In the genomic region with DNA sequence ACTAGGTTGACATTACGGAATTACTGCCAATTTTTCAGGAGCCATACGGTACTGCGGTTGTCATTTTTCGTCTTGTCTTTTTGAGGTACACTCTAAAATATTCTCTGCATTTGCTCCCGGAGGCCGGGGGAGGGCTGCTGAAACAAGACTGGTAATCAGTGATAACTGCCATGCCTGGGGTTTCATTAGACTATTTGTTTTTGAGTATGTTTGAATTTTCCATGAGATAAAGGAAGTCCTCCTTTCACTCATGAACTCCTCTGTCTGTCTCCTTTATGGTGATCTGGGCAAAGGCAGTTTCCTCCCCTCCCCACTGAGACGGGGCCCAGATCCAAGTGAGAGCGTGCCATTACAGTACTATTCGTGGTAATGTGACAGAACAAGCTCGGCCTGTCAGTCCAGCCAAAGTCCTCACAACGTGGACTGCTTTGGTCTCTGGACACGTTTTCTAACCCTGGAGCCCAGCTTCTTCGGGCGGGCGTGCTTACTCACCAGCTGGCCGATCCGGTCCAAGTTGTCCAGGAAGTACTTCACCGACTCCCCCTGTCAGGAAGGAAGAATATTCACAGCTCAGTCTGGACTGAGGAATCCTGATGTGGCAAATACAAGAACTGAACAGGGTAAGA, we compare ENCODE assay signal across 9 cellular contexts.
A peak's percentile ranks its signal among the peaks of the same experiment; 100 is the strongest.
DNase-seq lines count a peak whose midpoint lies in the region; ATAC-seq and TF ChIP-seq lines count a peak whose summit lies in the region.
"Had no signal": no experiment of that assay in that cellular context is flagged by ENCODE, and none has a peak within 500 bp of the region (broad histone marks: within the 10 kb centered on the region; RNA-seq: fewer than 3 reads in every experiment).

No MANE protein-coding gene starts in this region.

- CTCF ChIA-PET in HEK293T (lab: Yijun Ruan, JAX) = no interaction called here

- POLR2A ChIA-PET in HEK293T (lab: Yijun Ruan, JAX) = no interaction called here

- H3K9ac ChIP-seq in stomach smooth muscle (ENCODE audit: low read length in 2 of 2) = no peak overlapping the region

- in situ Hi-C loops in astrocyte of the cerebellum (cut with HindIII; ENCODE audit: low sequenced_read_pairs) = no loop called here

- H3K4me3 ChIP-seq in HL-60 (replicated peaks; ENCODE audit: insufficient read depth, low read length) (no peak overlapping the region), astrocyte of the cerebellum (ENCODE audit: low read depth, low read length) (no peak overlapping the region), stomach smooth muscle (ENCODE audit: low read length in 2 of 2) (no peak overlapping the region)

- ATAC-seq in HG02981 (IDR thresholded peaks at IDR 0.05; ENCODE audit: unreplicated experiment) = no peak

- TF ChIP-seq CTCF in HL-60 (IDR thresholded peaks at IDR 0.05; ENCODE audit: insufficient read depth, low read length) = no peak
- peak; percentile 4 for TF ChIP-seq CTCF in astrocyte of the cerebellum (IDR thresholded peaks at IDR 0.05; ENCODE audit: low read depth, low read length, missing control alignments)

- no peaks in the 10 kb centered on the region for H3K27me3 ChIP-seq in HL-60 (ENCODE audit: insufficient read depth, poor library complexity, severe bottlenecking)
- H3K27me3 ChIP-seq in stomach smooth muscle (ENCODE audit: control insufficient read depth in 1 of 2, insufficient read depth in 2 of 2, low read length in 2 of 2) = no peaks in the 10 kb centered on the region

- H3K4me1 ChIP-seq in stomach smooth muscle (ENCODE audit: control insufficient read depth, insufficient read depth, low read length) = peaks cover 37% of the 10 kb centered on the region

- peak overlapping the region; percentile 93 for H3K27ac ChIP-seq in HL-60 (replicated peaks)
- H3K27ac ChIP-seq in stomach smooth muscle (ENCODE audit: low read length) = peak overlapping the region; percentile 60

- peaks cover 3 to 5% of the 10 kb centered on the region in 2 donors for H3K36me3 ChIP-seq in stomach smooth muscle (ENCODE audit: control insufficient read depth in 2 of 2, insufficient read depth in 2 of 2, low read length in 2 of 2)

- DNase-seq in HL-60 (ENCODE audit: low read depth in 1 of 2, low spot score in 1 of 2) = no peak
- peak; percentile 28 for DNase-seq in astrocyte of the cerebellum (ENCODE audit: low read depth)
- DNase-seq in islet precursor cell = peak; percentile 94
- DNase-seq in HEK293T (ENCODE audit: extremely low spot score) = no peak
- DNase-seq in cortex of kidney (lab: John Stamatoyannopoulos, UW) = no peak
- no peak for DNase-seq in T-helper 1 cell
- DNase-seq: NCI-H526 treated with DMSO at 0.1 percent for 48 hours had no signal

- no peaks in the 10 kb centered on the region for H3K9me3 ChIP-seq in stomach smooth muscle (ENCODE audit: control insufficient read depth in 2 of 2, low read length in 2 of 2)

TF ChIP-seq in HEK293T, 16 proteins besides CTCF, POLR2A, EP300 and RAD21:
- no peak for TF ChIP-seq TARDBP (IDR thresholded peaks at IDR 0.05)
- no peak for TF ChIP-seq SUZ12 (IDR thresholded peaks at IDR 0.05)
- TF ChIP-seq CTBP1 (IDR thresholded peaks at IDR 0.05; ENCODE audit: borderline replicate concordance) = no peak
- no peak for TF ChIP-seq FOXM1 (IDR thresholded peaks at IDR 0.05; ENCODE audit: borderline replicate concordance)
- no peak for TF ChIP-seq L3MBTL2 (conservative IDR thresholded peaks at IDR 0.05)
- no peak for TF ChIP-seq NFRKB (IDR thresholded peaks at IDR 0.05)
- no peak for TF ChIP-seq FOXA1 (IDR thresholded peaks at IDR 0.05)
- no peak for TF ChIP-seq ELF4 (IDR thresholded peaks at IDR 0.05)
- no peak for TF ChIP-seq HDGF (IDR thresholded peaks at IDR 0.05; ENCODE audit: borderline replicate concordance)
- TF ChIP-seq, protein P1, sequence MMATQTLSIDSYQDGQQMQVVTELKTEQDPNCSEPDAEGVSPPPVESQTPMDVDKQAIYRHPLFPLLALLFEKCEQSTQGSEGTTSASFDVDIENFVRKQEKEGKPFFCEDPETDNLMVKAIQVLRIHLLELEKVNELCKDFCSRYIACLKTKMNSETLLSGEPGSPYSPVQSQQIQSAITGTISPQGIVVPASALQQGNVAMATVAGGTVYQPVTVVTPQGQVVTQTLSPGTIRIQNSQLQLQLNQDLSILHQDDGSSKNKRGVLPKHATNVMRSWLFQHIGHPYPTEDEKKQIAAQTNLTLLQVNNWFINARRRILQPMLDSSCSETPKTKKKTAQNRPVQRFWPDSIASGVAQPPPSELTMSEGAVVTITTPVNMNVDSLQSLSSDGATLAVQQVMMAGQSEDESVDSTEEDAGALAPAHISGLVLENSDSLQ (IDR thresholded peaks at IDR 0.05) = no peak
- no peak for TF ChIP-seq SP1 (IDR thresholded peaks at IDR 0.05)
- TF ChIP-seq BHLHE40 (IDR thresholded peaks at IDR 0.05; ENCODE audit: borderline replicate concordance) = no peak
- no peak for TF ChIP-seq ZNF384 (IDR thresholded peaks at IDR 0.05)
- TF ChIP-seq LEF1 (IDR thresholded peaks at IDR 0.05; ENCODE audit: borderline replicate concordance) = no peak
- TF ChIP-seq ARNT (IDR thresholded peaks at IDR 0.05) = no peak
- TF ChIP-seq FOXK2 (IDR thresholded peaks at IDR 0.05) = no peak
TF ChIP-seq in HEK293T: peak in this region for 0.

Comparison
In these comparisons a context has a peak if more than half of its experiments do, and no peak if none do; other contexts are left out.
1. DNase-seq: peak in astrocyte of the cerebellum (single experiment) and islet precursor cell (single experiment); none in HL-60 (0 of 2), HEK293T (single experiment), cortex of kidney (single experiment) and T-helper 1 cell (0 of 5).